8 cellular contexts compared by ENCODE assay signal in the genomic region with DNA sequence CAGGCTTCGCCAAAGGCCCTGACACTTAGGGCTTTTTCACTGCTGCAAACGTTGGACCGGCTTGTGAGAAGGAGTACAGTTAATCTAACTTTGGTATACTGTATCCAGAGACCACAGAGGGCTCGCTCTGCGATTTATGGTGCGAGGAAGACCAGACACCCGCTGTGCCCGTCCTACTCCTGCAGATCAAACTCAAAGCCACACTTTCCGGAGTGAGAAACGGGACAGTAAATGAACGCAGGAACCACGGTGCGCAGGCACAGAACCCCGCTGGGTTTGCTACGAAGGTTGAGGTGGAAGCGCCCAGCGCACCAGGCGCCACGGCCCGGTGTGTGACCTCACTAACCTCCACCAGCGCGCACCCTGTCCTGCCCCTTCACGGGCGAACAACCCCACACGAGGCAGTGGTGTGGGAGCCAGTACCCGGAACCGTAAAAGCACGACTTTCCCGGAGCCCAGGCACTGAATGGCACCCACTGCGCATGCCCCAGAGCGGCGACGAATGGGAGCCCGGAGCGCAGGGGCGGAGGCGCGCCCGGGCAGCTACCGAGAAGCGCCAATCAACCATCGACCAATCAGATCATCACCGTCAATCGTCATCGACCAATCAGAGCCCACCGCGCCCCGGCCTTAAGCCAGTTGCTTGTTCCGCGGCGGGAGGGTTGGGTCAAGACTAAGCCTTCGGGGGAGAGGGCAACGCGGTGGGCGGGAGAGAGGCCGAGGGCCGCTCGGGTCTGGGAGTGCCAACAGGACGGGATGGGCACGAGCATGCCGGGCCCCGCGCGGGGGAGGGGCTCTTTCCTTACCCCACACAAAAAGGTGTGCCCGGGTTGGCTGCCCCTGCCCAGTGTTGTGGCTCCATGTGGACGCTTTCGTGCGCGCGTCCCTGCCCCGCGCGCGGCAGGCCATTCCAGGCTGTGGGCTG. TPM values are rescaled to one million over a fixed set of nuclear protein-coding genes. Genes with fewer than 3 reads are reported as not detected.
A peak's percentile ranks its signal among the peaks of the same experiment; 100 is the strongest.
DNase-seq lines count a peak whose midpoint lies in the region; ATAC-seq and TF ChIP-seq lines count a peak whose summit lies in the region.

No MANE protein-coding gene starts in this region.

- no peak overlapping the region for H3K23ac ChIP-seq in trophoblast cell (ENCODE audit: low read length)

- H3K4me1 ChIP-seq in heart left ventricle (peaks cover 0 to 15% (median 0%) of the 10 kb centered on the region in 12 donors), trophoblast cell (ENCODE audit: control insufficient read depth in 1 of 2, insufficient read depth in 2 of 2, low read length in 2 of 2) (peaks cover 0 to 2% of the 10 kb centered on the region in 2 experiments), transverse colon (peaks cover 0 to 3% (median 1%) of the 10 kb centered on the region in 4 donors)

- H4K8ac ChIP-seq in trophoblast cell (ENCODE audit: low read depth, low read length), result peak overlapping the region; percentile 79

- ATAC-seq in HG02763 (IDR thresholded peaks at IDR 0.05; ENCODE audit: unreplicated experiment) (peak; percentile 95), heart left ventricle (peak; percentile 98 to 100 (median 99))
- peak; percentile 93 for ATAC-seq in activated naive CD8-positive, alpha-beta T cell treated with anti-CD3 and anti-CD28 coated beads, Interleukin-2, amount 50 U/mL, for 24 hours

- H3K36me3 ChIP-seq in SU-DHL-6 (ENCODE audit: low read length) (no peaks in the 10 kb centered on the region), heart left ventricle (no peaks in the 10 kb centered on the region), trophoblast cell (ENCODE audit: control insufficient read depth in 1 of 2, insufficient read depth in 2 of 2, low read length in 2 of 2) (peaks cover 0 to 2% of the 10 kb centered on the region in 2 experiments), transverse colon (no peaks in the 10 kb centered on the region)

- H4K20me1 ChIP-seq in SU-DHL-6 (ENCODE audit: low read depth, low read length), result no peaks in the 10 kb centered on the region

- H3F3A ChIP-seq in SU-DHL-6 (ENCODE audit: insufficient read depth), result no peaks in the 10 kb centered on the region

- no peak for TF ChIP-seq EP300 in transverse colon (IDR thresholded peaks at IDR 0.05; ENCODE audit: low read depth)

- DNase-seq in NCI-H1417 (lab: John Stamatoyannopoulos, UW) (peak; percentile 84 to 96 (median 91)), heart left ventricle (peak; percentile 90 to 93 (median 93)), trophoblast cell (peak; percentile 90 to 91), transverse colon (peak; percentile 93)
- DNase-seq in activated naive CD8-positive, alpha-beta T cell treated with anti-CD3 and anti-CD28 coated beads, Interleukin-2, amount 50 U/mL, for 24 hours, result peak; percentile 85

- H3K27me3 ChIP-seq in SU-DHL-6 (ENCODE audit: low read length) (no peaks in the 10 kb centered on the region), heart left ventricle (no peaks in the 10 kb centered on the region), trophoblast cell (ENCODE audit: insufficient read depth, low read length) (no peaks in the 10 kb centered on the region), transverse colon (no peaks in the 10 kb centered on the region)

- peak overlapping the region; percentile 88 for H3K27ac Mint-ChIP-seq in activated naive CD8-positive, alpha-beta T cell treated with anti-CD3 and anti-CD28 coated beads, Interleukin-2, amount 50 U/mL, for 24 hours

- H3K4me1 Mint-ChIP-seq in activated naive CD8-positive, alpha-beta T cell treated with anti-CD3 and anti-CD28 coated beads, Interleukin-2, amount 50 U/mL, for 24 hours, result peaks cover 6% of the 10 kb centered on the region

- no peak overlapping the region for H3K4ac ChIP-seq in trophoblast cell (ENCODE audit: low read depth, low read length)

- H3K27me3 Mint-ChIP-seq in activated naive CD8-positive, alpha-beta T cell treated with anti-CD3 and anti-CD28 coated beads, Interleukin-2, amount 50 U/mL, for 24 hours, result no peaks in the 10 kb centered on the region

- peak overlapping the region; percentile 73 for H4K12ac ChIP-seq in trophoblast cell (ENCODE audit: low read depth, low read length)

- H3K14ac ChIP-seq in trophoblast cell (ENCODE audit: low read length), result peak overlapping the region; percentile 13

- H3K4me3 ChIP-seq in GM12875 (ENCODE audit: low read depth, low read length) (peak overlapping the region; percentile 70), SU-DHL-6 (ENCODE audit: insufficient read depth, low read length, poor library complexity, severe bottlenecking) (peak overlapping the region; percentile 67), heart left ventricle (peak overlapping the region; percentile 34 to 84 (median 63)), trophoblast cell (ENCODE audit: low read depth, low read length) (peak overlapping the region; percentile 98), transverse colon (peak overlapping the region; percentile 31 to 66 (median 48))

- H3K9ac ChIP-seq in SU-DHL-6 (ENCODE audit: low read length), result peak overlapping the region; percentile 84
- peak overlapping the region; percentile 93 for H3K9ac ChIP-seq in trophoblast cell (ENCODE audit: low read length)

- H3K36me3 Mint-ChIP-seq in activated naive CD8-positive, alpha-beta T cell treated with anti-CD3 and anti-CD28 coated beads, Interleukin-2, amount 50 U/mL, for 24 hours (ENCODE audit: low read depth), result no peaks in the 10 kb centered on the region

- WGBS in heart left ventricle, 4 donors, result 0 to 41% (median 19%) methylated on average over 35 to 74 of the region's 74 CpGs
- no CpG with 5 or more reads among the region's 74 CpGs for WGBS in trophoblast cell (ENCODE audit: extremely low coverage, insufficient coverage, insufficient read length)
- WGBS in transverse colon (ENCODE audit: low coverage in 1 of 2), 2 donors, result 50% methylated on average over 67 of the region's 74 CpGs; no CpG with 5 or more reads in 1 of the 2 donors

- H2BK5ac ChIP-seq in trophoblast cell (ENCODE audit: low read depth, low read length, poor library complexity), result no peak overlapping the region

- H3K27ac ChIP-seq in SU-DHL-6 (ENCODE audit: low read depth, low read length), result peak overlapping the region; percentile 87
- peak overlapping the region in 11 of 12 donors; percentile 66 to 84 (median 74) for H3K27ac ChIP-seq in heart left ventricle
- H3K27ac ChIP-seq in trophoblast cell (ENCODE audit: low read depth, low read length), result no peak overlapping the region
- H3K27ac ChIP-seq in transverse colon, result peak overlapping the region; percentile 84 to 95 (median 87)

- H3K4me2 ChIP-seq in SU-DHL-6 (ENCODE audit: low read depth, low read length, poor library complexity, severe bottlenecking) (peak overlapping the region; percentile 78), trophoblast cell (ENCODE audit: low read length) (peak overlapping the region; percentile 94)

- TF ChIP-seq POLR2A in heart left ventricle (IDR thresholded peaks at IDR 0.05), result peak in 1 of 2 donors; percentile 62
- TF ChIP-seq POLR2A in transverse colon (IDR thresholded peaks at IDR 0.05), result peak; percentile 72

- H3K18ac ChIP-seq in trophoblast cell (ENCODE audit: low read length), result no peak overlapping the region

- H2AK5ac ChIP-seq in trophoblast cell (ENCODE audit: low read length), result no peak overlapping the region

- peaks cover 2% of the 10 kb centered on the region for H3K79me1 ChIP-seq in trophoblast cell (ENCODE audit: low read length)

- H3K4me3 Mint-ChIP-seq in activated naive CD8-positive, alpha-beta T cell treated with anti-CD3 and anti-CD28 coated beads, Interleukin-2, amount 50 U/mL, for 24 hours, result peak overlapping the region; percentile 87

- H3K9me2 ChIP-seq in SU-DHL-6 (replicated peaks; ENCODE audit: insufficient read depth, low read length), result no peaks in the 10 kb centered on the region

- peak overlapping the region; percentile 55 for H4K91ac ChIP-seq in trophoblast cell (ENCODE audit: low read depth, low read length)

- H2AFZ ChIP-seq in SU-DHL-6 (ENCODE audit: low read depth, low read length, severe bottlenecking), result peak overlapping the region; percentile 54
- peak overlapping the region; percentile 56 for H2AFZ ChIP-seq in trophoblast cell (ENCODE audit: insufficient read depth, low read length, poor library complexity)

- H3K79me2 ChIP-seq in SU-DHL-6 (ENCODE audit: insufficient read depth, low read length), result peaks cover 5% of the 10 kb centered on the region; the same call in 1 of the 2 replicates
- H3K79me2 ChIP-seq in trophoblast cell (ENCODE audit: control insufficient read depth, insufficient read depth, low read length, poor library complexity), result no peaks in the 10 kb centered on the region

- intact Hi-C loops in heart left ventricle (cut with DNase I) (loop anchor here in 2 of 10 donors (1.0 to 10.0 kb wide), 2 partner anchors 59 to 146 kb away; a partner anchor contains a TSS), transverse colon (cut with DNase I; ENCODE audit: low total_unique reads) (no loop called here)

- H2BK12ac ChIP-seq in trophoblast cell (ENCODE audit: low read length), result no peak overlapping the region

- H3K9me3 ChIP-seq in SU-DHL-6 (ENCODE audit: insufficient read depth, low read length) (no peaks in the 10 kb centered on the region), heart left ventricle (no peaks in the 10 kb centered on the region), trophoblast cell (ENCODE audit: insufficient read depth, low read depth, low read length) (no peaks in the 10 kb centered on the region), transverse colon (no peaks in the 10 kb centered on the region)

- TF ChIP-seq CTCF in GM12875 (IDR thresholded peaks at IDR 0.05; ENCODE audit: borderline replicate concordance, insufficient read depth, low read depth, low read length), result no peak
- no peak for TF ChIP-seq CTCF in SU-DHL-6 (IDR thresholded peaks at IDR 0.05; ENCODE audit: insufficient read depth, low read length, poor library complexity, severe bottlenecking)
- TF ChIP-seq CTCF in heart left ventricle (IDR thresholded peaks at IDR 0.05), result no peak
- TF ChIP-seq CTCF in transverse colon (IDR thresholded peaks at IDR 0.05), result no peak

- in situ Hi-C loops in transverse colon (cut with MboI; ENCODE audit: low pct_ligation_motif_present in 1 of 4, low pct_unique_long_range_greater_than_20kb in 1 of 4, low sequenced_read_pairs in 3 of 4), result no loop called here

- no peaks in the 10 kb centered on the region for H3K9me3 Mint-ChIP-seq in activated naive CD8-positive, alpha-beta T cell treated with anti-CD3 and anti-CD28 coated beads, Interleukin-2, amount 50 U/mL, for 24 hours

- H2BK120ac ChIP-seq in trophoblast cell (ENCODE audit: insufficient read depth, low read length, poor library complexity), result no peak overlapping the region

RNA-seq across cellular contexts. Expression of a gene that starts 21.3 kb away (rescaled TPM):
- total RNA-seq in heart left ventricle, result 10 to 100 TPM; 49.2 to 98.5 (median 68.5) TPM
- 10 to 100 TPM; 65.1 to 89.9 TPM for polyA plus RNA-seq in heart left ventricle
- polyA plus RNA-seq in trophoblast cell (2013), result 39.0 and 40.1 TPM in 2 replicates
- total RNA-seq in transverse colon, result 100 to 1,000 TPM in 2 of 4 donors, 10 to 100 TPM in 2; 73.5 to 205 (median 117) TPM

RNA-seq across cellular contexts. Expression of a gene that starts 22.6 kb away (rescaled TPM):
- total RNA-seq in heart left ventricle, result 10 to 100 TPM; 17.5 to 30.9 (median 19.4) TPM
- 10 to 100 TPM in 1 of 2 donors, 1 to 10 TPM in 1; 8.9 to 29.5 TPM for polyA plus RNA-seq in heart left ventricle
- polyA plus RNA-seq in trophoblast cell (2013), result 17.4 and 17.7 TPM in 2 replicates
- total RNA-seq in transverse colon, result 10 to 100 TPM; 10.7 to 21.8 (median 18.0) TPM

RNA-seq across cellular contexts. Expression of a gene that starts 27.2 kb away (rescaled TPM):
- total RNA-seq in heart left ventricle (10 to 100 TPM in 5 of 9 donors, 1 to 10 TPM in 4; 8.0 to 24.0 (median 10.9) TPM), transverse colon (10 to 100 TPM in 2 of 4 donors, 1 to 10 TPM in 2; 3.4 to 16.8 (median 9.2) TPM)
- 10 to 100 TPM; 18.7 to 20.7 TPM for polyA plus RNA-seq in heart left ventricle
- 45.4 and 45.7 TPM in 2 replicates for polyA plus RNA-seq in trophoblast cell (2013)

RNA-seq across cellular contexts. Expression of a gene that starts 42.2 kb away (rescaled TPM):
- total RNA-seq in heart left ventricle (1 to 10 TPM in 6 of 9 donors, under 1 TPM in 3; 0.48 to 3.3 (median 1.1) TPM), transverse colon (10 to 100 TPM in 2 of 4 donors, 1 to 10 TPM in 2; 4.4 to 19.1 (median 9.9) TPM)
- under 1 TPM; 0.95 to 0.97 TPM for polyA plus RNA-seq in heart left ventricle
- polyA plus RNA-seq in trophoblast cell (2013), result 15.3 and 15.8 TPM in 2 replicates

RNA-seq across cellular contexts. Expression of a gene that starts 57.8 kb away (rescaled TPM):
- total RNA-seq in heart left ventricle (10 to 100 TPM; 14.9 to 61.2 (median 23.6) TPM), transverse colon (10 to 100 TPM; 31.7 to 45.6 (median 44.7) TPM)
- 10 to 100 TPM; 12.1 to 57.8 TPM for polyA plus RNA-seq in heart left ventricle
- polyA plus RNA-seq in trophoblast cell (2013), result 25.5 and 26.5 TPM in 2 replicates
